Comparison of ENCODE assay signal across 19 cellular contexts in the genomic region with DNA sequence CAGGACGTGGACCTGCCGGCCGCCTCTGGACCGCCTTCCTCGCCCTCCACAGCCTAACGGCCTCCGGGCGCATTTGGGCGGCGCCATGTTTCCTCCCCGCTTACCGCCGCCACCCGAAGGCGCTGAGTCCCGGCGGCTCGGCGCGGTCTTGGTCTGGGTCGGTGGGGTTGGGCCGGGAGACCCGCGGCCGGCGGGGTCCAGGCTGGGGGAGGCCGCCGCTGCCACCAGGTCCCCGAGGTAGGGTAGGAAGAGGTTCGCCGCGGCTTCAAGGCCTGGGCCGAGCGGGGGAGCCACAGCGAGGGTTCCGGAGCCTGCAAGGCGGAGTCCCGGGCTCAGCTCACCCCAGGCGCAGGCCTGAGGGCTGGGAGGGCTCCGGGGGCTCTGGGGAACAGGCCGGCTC. TPM values are rescaled to one million over a fixed set of nuclear protein-coding genes. Genes with fewer than 3 reads are reported as not detected.
"Had no signal": no experiment of that assay in that cellular context is flagged by ENCODE, and none has a peak within 500 bp of the region (broad histone marks: within the 10 kb centered on the region; RNA-seq: fewer than 3 reads in every experiment).

No MANE protein-coding gene starts in this region.

- H3K9me3 ChIP-seq: breast epithelium, heart left ventricle, suprapubic skin had no signal

- H3K27me3 ChIP-seq: suprapubic skin had no signal

- H3K27ac ChIP-seq: breast epithelium, coronary artery, esophagus muscularis mucosa, gastroesophageal sphincter, heart left ventricle, suprapubic skin, VCaP had no signal

- ATAC-seq: gastroesophageal sphincter had no signal

- H3K36me3 ChIP-seq: breast epithelium, esophagus muscularis mucosa, gastroesophageal sphincter, heart left ventricle, suprapubic skin had no signal

- H3K4me1 ChIP-seq: breast epithelium, esophagus muscularis mucosa, gastroesophageal sphincter, heart left ventricle, suprapubic skin had no signal

- DNase-seq: activated CD4-positive, alpha-beta T cell treated with anti-CD3 and anti-CD28 coated beads for 1 hour; activated CD8-positive, alpha-beta memory T cell treated with anti-CD3 and anti-CD28 coated beads for 24 hours; activated gamma-delta T cell; occipital lobe; stimulated activated CD4-positive, alpha-beta T cell treated with anti-CD3 and anti-CD28 coated beads, Interleukin-2, amount 100 ng/mL, for 24 hours; stimulated activated naive CD4-positive, alpha-beta T cell treated with Interleukin-2 at 50 U/mL for 16 hours had no signal

- H3K4me3 ChIP-seq: coronary artery, gastroesophageal sphincter, lung, suprapubic skin had no signal

RNA-seq across cellular contexts. Expression of a gene that starts 5.5 kb away (rescaled TPM):
- total RNA-seq: astrocyte, breast epithelium, esophagus muscularis mucosa, occipital lobe, suprapubic skin had no signal
- polyA plus RNA-seq: heart left ventricle, immature natural killer cell had no signal

RNA-seq across cellular contexts. Expression of a gene that starts 18.1 kb away (rescaled TPM):
- total RNA-seq: renal cortical epithelial cell, suprapubic skin had no signal

RNA-seq across cellular contexts. Expression of a gene that starts 57.4 kb away (rescaled TPM):
- total RNA-seq: astrocyte, breast epithelium, esophagus muscularis mucosa, gastroesophageal sphincter, heart left ventricle, lung, occipital lobe, renal cortical epithelial cell, skeletal muscle tissue, suprapubic skin had no signal
- polyA plus RNA-seq: adipose tissue, heart left ventricle, immature natural killer cell, lung had no signal
